Comparison of ENCODE assay signal across 9 cellular contexts in the genomic region with DNA sequence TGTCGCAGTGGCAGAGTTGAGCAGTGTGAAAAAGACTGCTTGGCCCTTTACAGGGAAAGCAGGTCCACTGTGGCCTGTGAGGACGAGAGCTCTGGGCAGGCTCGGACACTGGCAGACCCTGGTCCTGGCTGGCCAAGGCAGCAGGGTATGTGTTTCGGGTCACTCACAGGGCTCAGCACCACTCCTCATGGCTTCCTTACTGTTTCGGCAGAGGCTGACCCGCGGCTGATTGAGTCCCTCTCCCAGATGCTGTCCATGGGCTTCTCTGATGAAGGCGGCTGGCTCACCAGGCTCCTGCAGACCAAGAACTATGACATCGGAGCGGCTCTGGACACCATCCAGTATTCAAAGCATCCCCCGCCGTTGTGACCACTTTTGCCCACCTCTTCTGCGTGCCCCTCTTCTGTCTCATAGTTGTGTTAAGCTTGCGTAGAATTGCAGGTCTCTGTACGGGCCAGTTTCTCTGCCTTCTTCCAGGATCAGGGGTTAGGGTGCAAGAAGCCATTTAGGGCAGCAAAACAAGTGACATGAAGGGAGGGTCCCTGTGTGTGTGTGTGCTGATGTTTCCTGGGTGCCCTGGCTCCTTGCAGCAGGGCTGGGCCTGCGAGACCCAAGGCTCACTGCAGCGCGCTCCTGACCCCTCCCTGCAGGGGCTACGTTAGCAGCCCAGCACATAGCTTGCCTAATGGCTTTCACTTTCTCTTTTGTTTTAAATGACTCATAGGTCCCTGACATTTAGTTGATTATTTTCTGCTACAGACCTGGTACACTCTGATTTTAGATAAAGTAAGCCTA. TPM values are rescaled to one million over a fixed set of nuclear protein-coding genes. Genes with fewer than 3 reads are reported as not detected.
DNase-seq lines count a peak whose midpoint lies in the region; ATAC-seq, FAIRE-seq and TF ChIP-seq lines count a peak whose summit lies in the region.
"Had no signal": no experiment of that assay in that cellular context is flagged by ENCODE, and none has a peak within 500 bp of the region (broad histone marks: within the 10 kb centered on the region; RNA-seq: fewer than 3 reads in every experiment).

No MANE protein-coding gene starts in this region.

- DNase-seq in DND-41 (peak; percentile 68), kidney epithelial cell (ENCODE audit: low read depth) (no peak), pons (ENCODE audit: low spot score) (no peak), frontal cortex (ENCODE audit: low spot score in 2 of 2) (no peak)
- DNase-seq in activated T-cell treated with anti-CD3 and anti-CD28 coated beads, Interleukin-2, amount 50 U/mL, for 72 hours: peak; percentile 48 to 65
- peak; percentile 55 for DNase-seq in stimulated activated naive CD4-positive, alpha-beta T cell treated with Interleukin-2 at 50 U/mL for 16 hours (lab: John Stamatoyannopoulos, UW)

- H3K36me3 Mint-ChIP-seq in activated T-cell treated with anti-CD3 and anti-CD28 coated beads, Interleukin-2, amount 50 U/mL, for 72 hours (ENCODE audit: insufficient read depth in 2 of 2): peaks cover 18 to 33% of the 10 kb centered on the region in 2 donors

- no peaks in the 10 kb centered on the region for H3K27me3 ChIP-seq in DND-41 (ENCODE audit: insufficient read depth, low read length, poor library complexity)
- H3K27me3 ChIP-seq in kidney epithelial cell (ENCODE audit: control insufficient read depth, insufficient read depth, low read length): no peaks in the 10 kb centered on the region

- ATAC-seq in DND-41 (ENCODE audit: insufficient read depth, low read depth) (peak; percentile 94), HG03378 (IDR thresholded peaks at IDR 0.05; ENCODE audit: unreplicated experiment) (peak; percentile 43), HG02970 (IDR thresholded peaks at IDR 0.05; ENCODE audit: low FRiP score, unreplicated experiment) (no peak)
- ATAC-seq in activated T-cell treated with anti-CD3 and anti-CD28 coated beads, Interleukin-2, amount 50 U/mL, for 72 hours (replicated peaks in 1 of 2): peak; percentile 93 to 95

- H4K20me1 ChIP-seq in DND-41 (ENCODE audit: insufficient read depth, low read length): no peaks in the 10 kb centered on the region

- peaks cover 18% of the 10 kb centered on the region for H3K4me1 Mint-ChIP-seq in activated T-cell treated with anti-CD3 and anti-CD28 coated beads, Interleukin-2, amount 50 U/mL, for 72 hours (ENCODE audit: low read depth)
- H3K4me1 Mint-ChIP-seq: brain had no signal

- no peak for FAIRE-seq in frontal cortex (lab: Jason Lieb, UNC)

- H3K9me3 ChIP-seq in DND-41 (ENCODE audit: insufficient read depth, low read length, severe bottlenecking): no peaks in the 10 kb centered on the region

- peak overlapping the region; percentile 44 to 51 for H3K4me3 Mint-ChIP-seq in activated T-cell treated with anti-CD3 and anti-CD28 coated beads, Interleukin-2, amount 50 U/mL, for 72 hours

- no peaks in the 10 kb centered on the region for H3K79me2 ChIP-seq in DND-41 (ENCODE audit: insufficient read depth, low read length)

- no peaks in the 10 kb centered on the region for H3K27me3 Mint-ChIP-seq in activated T-cell treated with anti-CD3 and anti-CD28 coated beads, Interleukin-2, amount 50 U/mL, for 72 hours (ENCODE audit: low read depth)

- TF ChIP-seq CTCF in DND-41 (IDR thresholded peaks at IDR 0.05; ENCODE audit: borderline replicate concordance, extremely low read depth, low read length, poor library complexity, severe bottlenecking): peak; percentile 60
- TF ChIP-seq CTCF in kidney epithelial cell (IDR thresholded peaks at IDR 0.05; ENCODE audit: insufficient read depth, low read length, poor library complexity, severe bottlenecking): peak; percentile 14

- H3K27ac ChIP-seq in DND-41 (ENCODE audit: low read length): peak overlapping the region; percentile 52; the same call in 1 of the 2 replicates

- H2AFZ ChIP-seq in DND-41 (ENCODE audit: low read depth, low read length): no peak overlapping the region

- H3K4me1 ChIP-seq in DND-41 (ENCODE audit: insufficient read depth, low read length): peaks cover 12% of the 10 kb centered on the region

- H3K4me3 ChIP-seq in DND-41 (ENCODE audit: low read depth in 1 of 2, low read length in 2 of 2) (no peak overlapping the region), kidney epithelial cell (ENCODE audit: low read depth, low read length) (no peak overlapping the region)

- no peaks in the 10 kb centered on the region for H3K9me3 Mint-ChIP-seq in activated T-cell treated with anti-CD3 and anti-CD28 coated beads, Interleukin-2, amount 50 U/mL, for 72 hours

- no peak overlapping the region for H3K4me2 ChIP-seq in DND-41 (ENCODE audit: insufficient read depth, low read length)

- H3K27ac Mint-ChIP-seq in activated T-cell treated with anti-CD3 and anti-CD28 coated beads, Interleukin-2, amount 50 U/mL, for 72 hours: peak overlapping the region; percentile 80

- no peak overlapping the region for H3K9ac ChIP-seq in DND-41 (ENCODE audit: low read depth, low read length)

- peaks cover 63% of the 10 kb centered on the region for H3K36me3 ChIP-seq in DND-41 (ENCODE audit: insufficient read depth, low read length)
- peaks cover 15% of the 10 kb centered on the region for H3K36me3 ChIP-seq in kidney epithelial cell (ENCODE audit: control insufficient read depth, insufficient read depth, low read length)

RNA-seq across cellular contexts. Expression of a gene that starts 15.7 kb away (rescaled TPM):
- 100 to 1,000 TPM; 213 to 226 TPM for total RNA-seq in activated T-cell treated with anti-CD3 and anti-CD28 coated beads, Interleukin-2, amount 50 U/mL, for 72 hours
- total RNA-seq in kidney epithelial cell: 905 and 956 TPM in 2 replicates
- 46.9 TPM for total RNA-seq in frontal cortex

RNA-seq across cellular contexts. Expression of a gene that starts 22.2 kb away (rescaled TPM):
- 10 to 100 TPM; 26.4 to 33.3 TPM for total RNA-seq in activated T-cell treated with anti-CD3 and anti-CD28 coated beads, Interleukin-2, amount 50 U/mL, for 72 hours
- total RNA-seq in kidney epithelial cell (18.7 and 25.7 TPM in 2 replicates), frontal cortex (28.1 TPM)

RNA-seq across cellular contexts. Expression of a gene that starts 29.8 kb away (rescaled TPM):
- total RNA-seq in activated T-cell treated with anti-CD3 and anti-CD28 coated beads, Interleukin-2, amount 50 U/mL, for 72 hours: 100 to 1,000 TPM; 101 to 108 TPM
- total RNA-seq in kidney epithelial cell: 540 and 586 TPM in 2 replicates
- total RNA-seq in frontal cortex: 58.7 TPM

RNA-seq across cellular contexts. Expression of a gene that starts 42.6 kb away (rescaled TPM):
- total RNA-seq in activated T-cell treated with anti-CD3 and anti-CD28 coated beads, Interleukin-2, amount 50 U/mL, for 72 hours: 1 to 10 TPM; 1.5 TPM
- 0.41 and 5.1 TPM in 2 replicates for total RNA-seq in kidney epithelial cell
- total RNA-seq in frontal cortex: 1.6 TPM

Comparison
In these comparisons a context has a peak if more than half of its experiments do, and no peak if none do; other contexts are left out.
1. DNase-seq: peak in DND-41 (single experiment), activated T-cell treated with anti-CD3 and anti-CD28 coated beads, Interleukin-2, amount 50 U/mL, for 72 hours (2 of 2) and stimulated activated naive CD4-positive, alpha-beta T cell treated with Interleukin-2 at 50 U/mL for 16 hours (single experiment); none in kidney epithelial cell (single experiment), pons (single experiment) and frontal cortex (0 of 2).